Comparison of ENCODE assay signal across 20 cellular contexts in genomic region chr21:35079181-35079580, GRCh38.
"Had no signal": no experiment of that assay in that cellular context is flagged by ENCODE, and none has a peak within 500 bp of the region (broad histone marks: within the 10 kb centered on the region; RNA-seq: fewer than 3 reads in every experiment).

No MANE protein-coding gene starts in this region.

- H3K9me3 ChIP-seq: SK-N-SH had no signal

- H3K36me3 Mint-ChIP-seq: IgD-negative memory B cell had no signal

- DNase-seq: Kasumi-1, MM.1S, NCI-H1092 treated with DMSO at 0.1 percent for 48 hours, NCI-H1436, NCI-H187, NCI-H2029, NCI-H2081 treated with DMSO at 0.1 percent for 48 hours, NCI-H2171, NCI-H226, NCI-H446, NCI-H510A, NCI-H524 treated with DMSO at 0.1 percent for 48 hours, NCI-H69, NCI-H774, Right ventricle myocardium superior, RPMI8226, SK-N-SH had no signal

- H3K4me2 ChIP-seq: KMS-11, SK-N-SH had no signal

- H3K4me3 Mint-ChIP-seq: IgD-negative memory B cell had no signal

- H3K9ac ChIP-seq: KMS-11, SK-N-SH had no signal

- H3K4me1 Mint-ChIP-seq: IgD-negative memory B cell had no signal

- H3K27ac ChIP-seq: KMS-11 had no signal

- H3K27ac Mint-ChIP-seq: IgD-negative memory B cell had no signal

- H3K4me3 ChIP-seq: K562 had no signal
